ENCODE assay signal across 8 cellular contexts in the genomic region with DNA sequence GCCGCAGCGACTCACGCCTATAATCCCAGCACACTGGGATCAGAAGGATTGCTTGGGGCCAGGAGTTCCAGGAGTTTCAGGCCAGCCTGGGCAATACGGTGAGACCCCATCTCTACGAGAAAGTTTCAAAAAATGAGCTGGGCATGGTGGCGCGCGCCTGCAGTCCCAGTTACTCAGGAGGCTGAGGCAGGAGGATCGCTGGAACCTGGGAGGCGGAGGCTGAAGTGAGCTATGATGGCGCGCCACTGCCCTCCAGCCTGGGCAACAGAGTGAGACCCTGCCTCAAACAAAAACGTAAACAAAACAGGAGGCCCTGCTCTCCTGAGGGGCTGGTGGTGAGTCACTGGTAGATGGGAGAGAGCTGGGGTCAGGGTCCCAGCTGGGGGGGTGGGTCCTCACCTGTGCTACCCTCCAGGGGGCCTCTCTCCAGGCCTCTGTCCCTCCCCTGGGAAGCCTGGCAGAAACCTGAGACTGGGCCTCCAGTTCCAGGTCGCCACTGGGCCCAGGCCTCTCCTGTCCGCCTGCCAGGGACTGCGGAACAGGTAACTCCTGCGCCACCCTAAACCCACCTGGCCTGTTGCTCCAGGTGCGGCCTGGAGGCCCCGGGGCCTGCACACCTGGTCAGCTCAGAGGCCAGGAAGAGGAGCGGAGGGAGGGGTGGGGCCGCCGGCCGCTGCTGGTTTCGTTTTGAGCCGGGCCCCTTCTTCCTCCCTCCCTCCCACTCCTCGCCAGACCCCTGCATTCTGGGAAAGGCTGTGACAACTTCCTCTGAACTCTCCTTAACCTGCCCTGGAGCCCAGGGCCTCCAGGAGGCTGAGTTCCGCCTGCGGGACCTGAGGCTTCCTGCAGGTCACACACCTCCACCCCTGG. TPM values are rescaled to one million over a fixed set of nuclear protein-coding genes. Genes with fewer than 3 reads are reported as not detected.
DNase-seq lines count a peak whose midpoint lies in the region; ATAC-seq and TF ChIP-seq lines count a peak whose summit lies in the region.
"Had no signal": no experiment of that assay in that cellular context is flagged by ENCODE, and none has a peak within 500 bp of the region (broad histone marks: within the 10 kb centered on the region; RNA-seq: fewer than 3 reads in every experiment).

No MANE protein-coding gene starts in this region.

- H2AFZ ChIP-seq in hepatocyte, result no peak overlapping the region

- H3K27ac ChIP-seq in hepatocyte, result peak overlapping the region; percentile 58

- no peaks in the 10 kb centered on the region for H3K27me3 ChIP-seq in hepatocyte

- no peaks in the 10 kb centered on the region for H4K20me1 ChIP-seq in hepatocyte (ENCODE audit: insufficient read depth, poor library complexity, severe bottlenecking)

- H3K4me2 ChIP-seq in hepatocyte, result peak overlapping the region; percentile 73

- H3K9me2 ChIP-seq in hepatocyte (replicated peaks; ENCODE audit: insufficient read depth), result no peaks in the 10 kb centered on the region

- H3K36me3 ChIP-seq in hepatocyte (replicated peaks; ENCODE audit: insufficient read depth, low read depth), result no peaks in the 10 kb centered on the region

- DNase-seq in GM13977 (ENCODE audit: low spot score) (peak; percentile 72), SKM-1 (lab: John Stamatoyannopoulos, UW; ENCODE audit: unreplicated experiment) (peak; percentile 44), hepatocyte (ENCODE audit: low spot score) (peak; percentile 60), NCI-H1694 treated with DMSO at 0.1 percent for 48 hours (lab: John Stamatoyannopoulos, UW) (no peak)
- peak; percentile 24 for DNase-seq in stimulated activated naive CD4-positive, alpha-beta T cell treated with Interleukin-2 at 50 U/mL for 16 hours (lab: John Stamatoyannopoulos, UW)
- DNase-seq: NCI-H187 had no signal

- no peaks in the 10 kb centered on the region for H3K79me2 ChIP-seq in hepatocyte

- H3K4me3 ChIP-seq in hepatocyte, result no peak overlapping the region

- 79% methylated on average over 23 of the region's 28 CpGs for WGBS in hepatocyte (ENCODE audit: low lambda C conversion rate, missing lambda C conversion rate)

- TF ChIP-seq CTCF in GM13977 (IDR thresholded peaks at IDR 0.05; ENCODE audit: extremely low read depth, insufficient read depth, missing control alignments), result no peak
- no peak for TF ChIP-seq CTCF in hepatocyte (IDR thresholded peaks at IDR 0.05; ENCODE audit: poor library complexity)

- H3K9me3 ChIP-seq in hepatocyte (ENCODE audit: low read depth), result no peaks in the 10 kb centered on the region

- ATAC-seq in HG03025 (IDR thresholded peaks at IDR 0.05; ENCODE audit: low FRiP score, unreplicated experiment) (no peak), HG03175 (IDR thresholded peaks at IDR 0.05; ENCODE audit: unreplicated experiment) (no peak)

- in situ Hi-C loops in GM13977 (cut with MboI; ENCODE audit: low pct_unique_long_range_greater_than_20kb, low sequenced_read_pairs, unreplicated experiment), result no loop called here

- H3K4me1 ChIP-seq in hepatocyte (ENCODE audit: insufficient read depth), result peaks cover 7% of the 10 kb centered on the region

RNA-seq across cellular contexts. Expression of gene ZBTB7A, which starts 17.2 kb away (rescaled TPM):
- 19.2 and 23.3 TPM in 2 replicates for total RNA-seq in hepatocyte
- 46.1 and 46.2 TPM in 2 replicates for polyA plus RNA-seq in hepatocyte

RNA-seq across cellular contexts. Expression of gene MAP2K2, which starts 40.0 kb away (rescaled TPM):
- total RNA-seq in hepatocyte, result 133 and 135 TPM in 2 replicates
- polyA plus RNA-seq in hepatocyte, result 188 and 196 TPM in 2 replicates
